Comparison of ENCODE assay signal across 22 cellular contexts in the genomic region with DNA sequence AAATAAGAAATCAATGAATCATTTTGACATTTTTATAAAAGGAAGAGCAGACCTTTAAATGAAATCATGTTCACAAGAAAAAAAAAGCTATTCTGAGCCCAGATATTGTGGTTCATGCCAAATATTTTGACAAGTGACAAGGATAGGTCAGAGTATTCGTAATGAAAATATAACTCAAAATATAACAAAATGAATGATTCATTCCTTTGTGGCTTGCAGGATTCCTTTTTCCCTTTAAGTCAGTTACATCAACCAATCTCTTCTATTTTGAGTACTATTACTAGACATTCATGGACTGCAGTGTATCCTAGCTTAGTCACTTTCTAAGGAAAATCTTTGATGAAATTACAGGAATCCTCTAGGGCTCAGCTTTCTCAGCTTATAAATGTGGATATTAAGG.
DNase-seq lines count a peak whose midpoint lies in the region; ATAC-seq, FAIRE-seq and TF ChIP-seq lines count a peak whose summit lies in the region.
"Had no signal": no experiment of that assay in that cellular context is flagged by ENCODE, and none has a peak within 500 bp of the region (broad histone marks: within the 10 kb centered on the region; RNA-seq: fewer than 3 reads in every experiment).

No MANE protein-coding gene starts in this region.

- no peak for ATAC-seq in GM21423 (IDR thresholded peaks at IDR 0.05; ENCODE audit: unreplicated experiment)
- ATAC-seq: effector memory CD8-positive, alpha-beta T cell; gastroesophageal sphincter had no signal

- DNase-seq in AG10803 (ENCODE audit: low read depth) (peak; percentile 22), LHCN-M2 (ENCODE audit: low read depth) (peak; percentile 80), bronchial epithelial cell (ENCODE audit: low read depth) (peak; percentile 29), iris pigment epithelial cell (ENCODE audit: low read depth) (peak; percentile 71), GDM1 (lab: John Stamatoyannopoulos, UW) (no peak), cardiac septum (ENCODE audit: low spot score) (no peak), NCI-H1105 (lab: John Stamatoyannopoulos, UW) (no peak)
- DNase-seq: activated CD4-positive, alpha-beta T cell treated with anti-CD3 and anti-CD28 coated beads for 4 hours; activated CD8-positive, alpha-beta memory T cell treated with anti-CD3 and anti-CD28 coated beads, Interleukin-2, amount 50 U/mL, for 4 hours; activated naive CD4-positive, alpha-beta T cell treated with anti-CD3 and anti-CD28 coated beads for 36 hours; AML-193; caudate nucleus; effector memory CD8-positive, alpha-beta T cell; NCI-H2081 treated with DMSO at 0.1 percent for 48 hours; NCI-H526; stimulated activated CD4-positive, alpha-beta T cell treated with anti-CD3 and anti-CD28 coated beads, Interleukin-4, amount 100 ng/mL, for 24 hours; substantia nigra; T1000 had no signal

- TF ChIP-seq CTCF in AG10803 (conservative IDR thresholded peaks at IDR 0.05; ENCODE audit: low read length) (no peak), bronchial epithelial cell (IDR thresholded peaks at IDR 0.05; ENCODE audit: insufficient read depth, low read length, severe bottlenecking) (no peak)

- H3K36me3 ChIP-seq in bronchial epithelial cell (ENCODE audit: control insufficient read depth, insufficient read depth, low read length) = no peaks in the 10 kb centered on the region
- H3K36me3 ChIP-seq: gastroesophageal sphincter had no signal

- no peak for FAIRE-seq in bronchial epithelial cell (lab: Jason Lieb, UNC)
- FAIRE-seq: GM12892 had no signal

- intact Hi-C loops in cardiac septum (cut with DNase I) = no loop called here

- no peaks in the 10 kb centered on the region for H3K27me3 ChIP-seq in bronchial epithelial cell (ENCODE audit: control insufficient read depth, insufficient read depth, low read length)
- H3K27me3 ChIP-seq: gastroesophageal sphincter, SJSA1 had no signal

- H3K4me3 ChIP-seq in AG10803 (ENCODE audit: low read length) = no peak overlapping the region
- H3K4me3 ChIP-seq in bronchial epithelial cell (ENCODE audit: low read depth, low read length) = no peak overlapping the region
- H3K4me3 ChIP-seq: gastroesophageal sphincter, SJSA1 had no signal

Comparison
In these comparisons a context has a peak if more than half of its experiments do, and no peak if none do; other contexts are left out.
1. DNase-seq: peak in AG10803 (single experiment), LHCN-M2 (single experiment), bronchial epithelial cell (single experiment) and iris pigment epithelial cell (single experiment); none in GDM1 (single experiment), cardiac septum (single experiment) and NCI-H1105 (single experiment).